Comparison of ENCODE assay signal across 13 cellular contexts in the genomic region with DNA sequence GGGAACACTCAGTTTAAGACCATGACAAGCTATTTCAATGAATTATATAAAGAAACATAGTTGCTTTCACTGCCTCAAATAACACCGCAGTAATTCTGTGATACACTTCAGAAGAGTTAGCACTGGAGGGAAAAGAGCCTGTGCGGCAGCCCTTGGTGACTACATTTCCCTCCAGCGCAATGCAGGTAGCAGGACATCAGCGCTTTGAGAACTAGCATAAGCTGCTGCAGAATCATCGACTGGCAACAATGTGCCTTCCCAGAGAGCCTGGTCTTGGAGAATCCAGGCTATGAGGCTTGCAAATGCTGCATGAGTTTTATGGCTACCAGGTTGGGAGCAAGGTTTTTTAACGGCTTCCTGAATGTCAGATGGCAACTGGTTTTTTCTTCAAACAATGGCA. TPM values are rescaled to one million over a fixed set of nuclear protein-coding genes. Genes with fewer than 3 reads are reported as not detected.
DNase-seq lines count a peak whose midpoint lies in the region; ATAC-seq, FAIRE-seq and TF ChIP-seq lines count a peak whose summit lies in the region.
"Had no signal": no experiment of that assay in that cellular context is flagged by ENCODE, and none has a peak within 500 bp of the region (broad histone marks: within the 10 kb centered on the region; RNA-seq: fewer than 3 reads in every experiment).

No MANE protein-coding gene starts in this region.

- TF ChIP-seq RAD21 in K562 (CRISPR knock-in tag; conservative IDR thresholded peaks at IDR 0.05 in 1 of 2, IDR thresholded peaks at IDR 0.05 in 1 of 2): no peak

- peaks cover 0 to 3% of the 10 kb centered on the region in 2 donors for H3K36me3 Mint-ChIP-seq in CD14-positive monocyte
- peaks cover 0 to 2% (median 0%) of the 10 kb centered on the region in 5 donors for H3K36me3 Mint-ChIP-seq in naive thymus-derived CD4-positive, alpha-beta T cell

- peak overlapping the region; percentile 11 to 35 for H3K4me3 Mint-ChIP-seq in CD14-positive monocyte
- peak overlapping the region; percentile 35 to 69 (median 57) for H3K4me3 Mint-ChIP-seq in naive thymus-derived CD4-positive, alpha-beta T cell

- TF ChIP-seq CTCF in CD14-positive monocyte (IDR thresholded peaks at IDR 0.05) (no peak), HFF-Myc (IDR thresholded peaks at IDR 0.05; ENCODE audit: low read depth, low read length, missing control alignments) (no peak), K562 (IDR thresholded peaks at IDR 0.05 in 2 of 3, conservative IDR thresholded peaks at IDR 0.05 in 1 of 3; ENCODE audit: insufficient read depth in 2 of 3, low read depth in 1 of 3, low read length in 3 of 3) (no peak)

- H3K27me3 Mint-ChIP-seq in CD14-positive monocyte (ENCODE audit: low read depth in 3 of 3): peaks cover 0 to 4% (median 0%) of the 10 kb centered on the region in 3 donors
- peaks cover 0 to 3% (median 0%) of the 10 kb centered on the region in 5 donors for H3K27me3 Mint-ChIP-seq in naive thymus-derived CD4-positive, alpha-beta T cell

- TF ChIP-seq POLR2A in K562 (conservative IDR thresholded peaks at IDR 0.05): no peak

- H3K4me2 ChIP-seq in K562 (ENCODE audit: insufficient read depth, low read length): peak overlapping the region; percentile 73

- no peaks in the 10 kb centered on the region for H3K36me3 ChIP-seq in K562 (ENCODE audit: control insufficient read depth, insufficient read depth, low read length)
- no peaks in the 10 kb centered on the region for H3K36me3 ChIP-seq in naive thymus-derived CD4-positive, alpha-beta T cell (ENCODE audit: control insufficient read depth in 2 of 3, insufficient read depth in 3 of 3, low read length in 3 of 3)
- H3K36me3 ChIP-seq: esophagus muscularis mucosa, uterus had no signal

- no peak for DNase-seq in CD14-positive monocyte (ENCODE audit: low spot score)
- no peak for DNase-seq in HFF-Myc (ENCODE audit: extremely low read depth, low read depth)
- DNase-seq in K562 (ENCODE audit: extremely low read depth in 1 of 4, low spot score in 3 of 4): peak in 2 of 4 experiments; percentile 23 to 58
- DNase-seq in naive thymus-derived CD4-positive, alpha-beta T cell: no peak
- no peak for DNase-seq in NAMALWA (ENCODE audit: low spot score)
- no peak for DNase-seq in occipital lobe (lab: John Stamatoyannopoulos, UW)
- no peak for DNase-seq in Right ventricle myocardium inferior (ENCODE audit: missing footprints)
- DNase-seq: mammary epithelial cell; NCI-H2029; stimulated activated CD4-positive, alpha-beta T cell treated with anti-CD3 and anti-CD28 coated beads, Interleukin-4, amount 100 ng/mL, for 1 hour; uterus had no signal

- 9% methylated on average over 6 of the region's 6 CpGs for WGBS in K562 (ENCODE audit: insufficient coverage, low coverage, missing lambda C conversion rate)

- H3K27ac Mint-ChIP-seq in CD14-positive monocyte: peak overlapping the region in 1 of 7 donors; percentile 6
- peak overlapping the region in 5 of 9 donors; percentile 6 to 42 (median 17) for H3K27ac Mint-ChIP-seq in naive thymus-derived CD4-positive, alpha-beta T cell

- H3K79me2 ChIP-seq in K562 (ENCODE audit: control insufficient read depth, insufficient read depth, low read length): peaks cover 100% of the 10 kb centered on the region

- in situ Hi-C loops in K562 (cut with MboI): no loop called here

- H3K9ac ChIP-seq in K562 (ENCODE audit: insufficient read depth in 1 of 2, low read depth in 2 of 2, low read length in 2 of 2): peak overlapping the region; percentile 36 to 49; a peak in 3 of 4 replicates

- BruUV-seq in K562 (replicated peaks; lab: Mats Ljungman, UMichigan): no TSS peak

- H3K9me3 ChIP-seq in K562 (replicated peaks; ENCODE audit: control insufficient read depth, insufficient read depth, low read depth, low read length): no peaks in the 10 kb centered on the region
- H3K9me3 ChIP-seq in naive thymus-derived CD4-positive, alpha-beta T cell (ENCODE audit: control insufficient read depth in 2 of 3, low read length in 3 of 3): no peaks in the 10 kb centered on the region
- H3K9me3 ChIP-seq: esophagus muscularis mucosa, uterus had no signal

- no peaks in the 10 kb centered on the region for H3K27me3 ChIP-seq in K562 (ENCODE audit: control insufficient read depth in 2 of 2, insufficient read depth in 2 of 2, low read length in 2 of 2)
- no peaks in the 10 kb centered on the region for H3K27me3 ChIP-seq in naive thymus-derived CD4-positive, alpha-beta T cell (ENCODE audit: control insufficient read depth in 2 of 2, insufficient read depth in 2 of 2, low read length in 2 of 2)
- H3K27me3 ChIP-seq: esophagus muscularis mucosa, uterus had no signal

- H3K9me3 Mint-ChIP-seq in CD14-positive monocyte: no peaks in the 10 kb centered on the region
- H3K9me3 Mint-ChIP-seq in naive thymus-derived CD4-positive, alpha-beta T cell: no peaks in the 10 kb centered on the region

- POLR2A ChIA-PET in K562 (lab: Yijun Ruan, JAX): interaction anchor here (1.0 kb wide), 1 partner anchor 9 kb away, joined by 3 read pairs; no protein-coding TSS in a partner anchor
- POLR2A ChIA-PET in naive thymus-derived CD4-positive, alpha-beta T cell (lab: Charles Lee): interaction anchor here (0.7 kb wide), 3 partner anchors 12 to 426 kb away, joined by 3 to 4 read pairs (median 3); no protein-coding TSS in a partner anchor

- peaks cover 3 to 27% of the 10 kb centered on the region in 2 experiments; a peak in 3 of 5 replicates for H3K4me1 ChIP-seq in K562 (replicated peaks in 1 of 2; ENCODE audit: control insufficient read depth in 2 of 2, insufficient read depth in 2 of 2, low read length in 2 of 2)
- H3K4me1 ChIP-seq in naive thymus-derived CD4-positive, alpha-beta T cell (ENCODE audit: control insufficient read depth in 2 of 2, insufficient read depth in 2 of 2, low read length in 2 of 2): peaks cover 0 to 67% of the 10 kb centered on the region in 2 donors

- ATAC-seq in K562: peak; percentile 59
- peak; percentile 36 for ATAC-seq in naive thymus-derived CD4-positive, alpha-beta T cell
- ATAC-seq in esophagus mucosa: no peak
- ATAC-seq in Right ventricle myocardium inferior: no peak

- no peak for TF ChIP-seq EP300 in K562 (IDR thresholded peaks at IDR 0.05; ENCODE audit: low read length)

- no peaks in the 10 kb centered on the region for H3K9me1 ChIP-seq in K562 (ENCODE audit: control insufficient read depth, insufficient read depth, low read length)

- H3K4me1 Mint-ChIP-seq in CD14-positive monocyte: peaks cover 98% of the 10 kb centered on the region
- peaks cover 67 to 100% (median 97%) of the 10 kb centered on the region in 7 donors for H3K4me1 Mint-ChIP-seq in naive thymus-derived CD4-positive, alpha-beta T cell

- no peaks in the 10 kb centered on the region for H4K20me1 ChIP-seq in K562 (replicated peaks; ENCODE audit: control insufficient read depth, insufficient read depth, low read length)

- no peak overlapping the region for H2AFZ ChIP-seq in K562 (ENCODE audit: low read depth, low read length)

- H3K27ac ChIP-seq in K562 (ENCODE audit: extremely low read depth, low read depth, low read length): peak overlapping the region; percentile 51
- H3K27ac ChIP-seq in naive thymus-derived CD4-positive, alpha-beta T cell (ENCODE audit: low read depth, low read length): no peak overlapping the region
- H3K27ac ChIP-seq: esophagus muscularis mucosa had no signal

- FAIRE-seq in K562 (lab: Jason Lieb, UNC): no peak

- H3K4me3 ChIP-seq in HFF-Myc (replicated peaks; ENCODE audit: low read depth, low read length) (peak overlapping the region; percentile 17; the same call in 1 of the 2 replicates), K562 (peak overlapping the region; percentile 15; the same call in 1 of the 2 replicates)
- no peak overlapping the region for H3K4me3 ChIP-seq in naive thymus-derived CD4-positive, alpha-beta T cell (ENCODE audit: low read length)
- H3K4me3 ChIP-seq: uterus had no signal

- intact Hi-C loops in CD14-positive monocyte (cut with micrococcal nuclease): no loop called here
- intact Hi-C loops in K562 (cut with micrococcal nuclease): no loop called here
- intact Hi-C loops in naive thymus-derived CD4-positive, alpha-beta T cell (cut with micrococcal nuclease): loop anchor here in 1 of 2 donors (1.0 kb wide), 1 partner anchor 9 kb away; no protein-coding TSS in a partner anchor
- intact Hi-C loops in Right ventricle myocardium inferior (cut with DNase I): no loop called here

- CTCF ChIA-PET in K562 (lab: Yijun Ruan, JAX; ENCODE audit: low intra/inter-chr PET ratio): no interaction called here
- CTCF ChIA-PET in naive thymus-derived CD4-positive, alpha-beta T cell (lab: Charles Lee): interaction anchor here (0.6 to 1.2 kb wide), 4 partner anchors 52 to 643 kb away, joined by 3 to 5 read pairs (median 4); no protein-coding TSS in a partner anchor

TF ChIP-seq in K562, 482 proteins besides CTCF, POLR2A, EP300 and RAD21 (continues in another document):
- TF ChIP-seq SNIP1 (IDR thresholded peaks at IDR 0.05; ENCODE audit: low read depth): no peak

RNA-seq across cellular contexts. Expression of a gene that starts 7.5 kb away (rescaled TPM):
- polyA plus RNA-seq in CD14-positive monocyte (10 to 100 TPM; 23.5 to 28.2 TPM), K562 (2011; rRNA removed) (16.2 and 17.1 TPM in 2 replicates), K562 (2014; fragmentation: Illumina TruSeq; extraction: Trizol) (17.2 and 19.6 TPM in 2 replicates), K562 (2014; fragmentation: Nextera tagmentation; extraction: Ambion mirVana) (1 to 10 TPM; 4.3 to 6.3 TPM), K562 (2014; rRNA removed) (9.8 and 10.9 TPM in 2 replicates)
- 9.0 and 32.0 TPM in 2 replicates for total RNA-seq in K562 (2011; cell fraction: chromatin; rRNA removed; ENCODE audit: low replicate concordance)
- 6.2 and 11.7 TPM in 2 replicates for total RNA-seq in K562 (2011; cell fraction: nucleolus; rRNA removed)
- total RNA-seq in K562 (2011; cell fraction: nucleoplasm; rRNA removed): 13.6 and 23.1 TPM in 2 replicates
- total RNA-seq in K562 (2014; rRNA removed) (20.0 and 21.5 TPM in 2 replicates), K562 (2014; rRNA removed; fragmentation: Illumina TruSeq; extraction: Trizol) (42.8 and 51.2 TPM in 2 replicates), K562 (2015; rRNA removed; fragmentation: Illumina TruSeq; extraction: Trizol) (36.8 and 39.0 TPM in 2 replicates), K562 (2021) (31.8 and 38.7 TPM in 2 replicates), occipital lobe (76.6 TPM), esophagus mucosa (52.2 TPM), Right ventricle myocardium inferior (16.0 TPM)
- polyA plus RNA-seq in K562 (2011; cell fraction: cytosol; rRNA removed): 2.5 and 6.4 TPM in 2 replicates
- 8.3 and 13.4 TPM in 2 replicates for polyA plus RNA-seq in K562 (2011; cell fraction: nucleus; rRNA removed)
- 8.2 and 14.6 TPM in 2 replicates for polyA plus RNA-seq in K562 (2012)
- 75.5 and 131 TPM in 2 replicates for polyA minus RNA-seq in K562 (2011; rRNA and poly(A)+ RNA removed)
- 20.7 and 24.4 TPM in 2 replicates for polyA minus RNA-seq in K562 (2011; cell fraction: cytosol; rRNA and poly(A)+ RNA removed)
- 15.5 and 40.9 TPM in 2 replicates for polyA minus RNA-seq in K562 (2011; cell fraction: nucleus; rRNA and poly(A)+ RNA removed)
- total RNA-seq in naive thymus-derived CD4-positive, alpha-beta T cell: 10 to 100 TPM; 13.8 to 42.6 (median 35.8) TPM
- polyA plus RNA-seq in naive thymus-derived CD4-positive, alpha-beta T cell: 10 to 100 TPM; 24.0 to 35.2 TPM

Comparison
In these comparisons a context has a peak if more than half of its experiments do, and no peak if none do; other contexts are left out.
1. ATAC-seq: peak in K562 (single experiment) and naive thymus-derived CD4-positive, alpha-beta T cell (single experiment); none in esophagus mucosa (single experiment) and Right ventricle myocardium inferior (single experiment).